Comparison of ENCODE assay signal across 36 cellular contexts in the genomic region with DNA sequence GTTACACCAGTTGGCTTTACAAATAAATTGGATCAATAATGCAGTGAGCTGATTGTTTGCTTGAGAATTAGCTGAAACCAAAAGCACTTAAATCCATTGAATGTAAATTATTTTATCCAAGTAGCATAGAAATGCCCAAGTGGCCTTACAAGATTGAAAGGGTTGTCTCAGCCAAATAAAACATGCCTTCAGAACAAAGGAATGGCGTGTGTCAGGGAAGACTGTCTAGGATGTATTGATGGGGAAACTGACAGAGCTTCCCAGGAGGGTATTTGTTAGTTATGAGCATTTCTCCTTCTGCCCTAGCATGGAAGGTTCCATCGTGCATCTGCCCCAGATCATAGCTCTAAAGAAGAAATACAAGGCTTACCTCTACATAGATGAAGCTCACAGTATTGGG.
"Had no signal": no experiment of that assay in that cellular context is flagged by ENCODE, and none has a peak within 500 bp of the region (broad histone marks: within the 10 kb centered on the region; RNA-seq: fewer than 3 reads in every experiment).

No MANE protein-coding gene starts in this region.

- H3K36me3 ChIP-seq: cardiac muscle cell had no signal

- H3K4me1 Mint-ChIP-seq: activated B cell treated with CpG ODN at 0.5 μM for 24 hours; activated CD4-positive, alpha-beta T cell treated with anti-CD3 and anti-CD28 coated beads, Interleukin-2, amount 10 ng/mL, durations not matched to agents 24 days and 14 days; activated naive CD8-positive, alpha-beta T cell treated with anti-CD3 and anti-CD28 coated beads, Interleukin-2, amount 10 ng/mL, durations not matched to agents 7 days and 5 days; activated T-helper 17 cell treated with anti-CD3 and anti-CD28 coated beads, Interleukin-2, amount 50 U/mL, for 72 hours; brain; central memory CD8-positive, alpha-beta T cell; T-cell; T-helper 17 cell had no signal

- H3K9me3 Mint-ChIP-seq: activated B cell treated with CpG ODN at 0.5 μM for 24 hours; activated CD4-positive, alpha-beta memory T cell treated with anti-CD3 and anti-CD28 coated beads for 36 hours; activated CD4-positive, alpha-beta T cell treated with anti-CD3 and anti-CD28 coated beads, Interleukin-2, amount 10 ng/mL, durations not matched to agents 24 days and 14 days; activated CD8-positive, alpha-beta T cell treated with anti-CD3 and anti-CD28 coated beads for 36 hours; activated naive CD4-positive, alpha-beta T cell treated with anti-CD3 and anti-CD28 coated beads for 36 hours; activated naive CD4-positive, alpha-beta T cell treated with anti-CD3 and anti-CD28 coated beads, Interleukin-2, amount 50 U/mL, for 72 hours; activated naive CD8-positive, alpha-beta T cell treated with anti-CD3 and anti-CD28 coated beads, Interleukin-2, amount 10 ng/mL, durations not matched to agents 7 days and 5 days; activated naive CD8-positive, alpha-beta T cell treated with anti-CD3 and anti-CD28 coated beads, Interleukin-2, amount 50 U/mL, for 24 hours; activated T-cell treated with anti-CD3 and anti-CD28 coated beads, Interleukin-2, amount 50 U/mL, for 4 hours; activated T-cell treated with anti-CD3 and anti-CD28 coated beads, Interleukin-2, amount 50 U/mL, for 72 hours; activated T-helper 1 cell treated with anti-CD3 and anti-CD28 coated beads, Interleukin-12 subunit alpha, Interleukin-12 subunit beta, Interleukin-2, Interleukin-4 antibody, amounts not matched to agents 30 ng/mL and 10 ng/mL and 1 ng/mL, durations not matched to agents 14 hours and 24 hours and 36 hours; activated T-helper 17 cell treated with anti-CD3 and anti-CD28 coated beads, Interleukin-2, amount 50 U/mL, for 72 hours; brain; central memory CD8-positive, alpha-beta T cell; T-cell; T-helper 2 cell treated with Interferon-gamma antibody and Interleukin-4, amounts not matched to agents 5 μg/mL and 100 μg/mL, for 36 hours had no signal

- DNase-seq: activated B cell treated with CpG ODN at 0.5 μM for 24 hours; activated CD4-positive, alpha-beta memory T cell treated with anti-CD3 and anti-CD28 coated beads for 36 hours; activated CD4-positive, alpha-beta T cell treated with anti-CD3 and anti-CD28 coated beads for 4 hours; activated CD4-positive, alpha-beta T cell treated with anti-CD3 and anti-CD28 coated beads, Interleukin-2, amount 10 ng/mL, durations not matched to agents 24 days and 14 days; activated CD4-positive, alpha-beta T cell treated with anti-CD3 and anti-CD28 coated beads, Interleukin-2, amount 50 U/mL, for 1 hour; activated CD4-positive, alpha-beta T cell treated with anti-CD3 and anti-CD28 coated beads, Interleukin-2, amount 50 U/mL, for 4 hours; activated CD4-positive, CD25-positive, alpha-beta regulatory T cell treated with anti-CD3 and anti-CD28 coated beads, Interleukin-2, amount 50 U/mL, for 72 hours; activated CD8-positive, alpha-beta memory T cell treated with anti-CD3 and anti-CD28 coated beads, Interleukin-2, amount 50 U/mL, for 4 hours; activated CD8-positive, alpha-beta T cell treated with anti-CD3 and anti-CD28 coated beads for 36 hours; activated effector memory CD4-positive, alpha-beta T cell treated with anti-CD3 and anti-CD28 coated beads, Interleukin-2, amount 50 U/mL, for 16 hours; activated gamma-delta T cell treated with Interleukin-2 at 50 U/mL for 16 hours; activated naive CD4-positive, alpha-beta T cell; activated naive CD4-positive, alpha-beta T cell treated with anti-CD3 and anti-CD28 coated beads for 36 hours; activated naive CD4-positive, alpha-beta T cell treated with anti-CD3 and anti-CD28 coated beads, Interleukin-2, amount 50 U/mL, for 16 hours; activated naive CD8-positive, alpha-beta T cell treated with anti-CD3 and anti-CD28 coated beads, Interleukin-2, amount 10 ng/mL, durations not matched to agents 7 days and 5 days; activated naive CD8-positive, alpha-beta T cell treated with anti-CD3 and anti-CD28 coated beads, Interleukin-2, amount 50 U/mL, for 24 hours; activated T-cell treated with anti-CD3 and anti-CD28 coated beads for 4 hours; activated T-cell treated with anti-CD3 and anti-CD28 coated beads, Interleukin-2, amount 50 U/mL, for 1 hour; activated T-cell treated with anti-CD3 and anti-CD28 coated beads, Interleukin-2, amount 50 U/mL, for 4 hours; activated T-cell treated with anti-CD3 and anti-CD28 coated beads, Interleukin-2, amount 50 U/mL, for 72 hours; amygdala; anterior cingulate cortex; caudate nucleus; cerebellar nuclear complex; T-cell; T-helper 17 cell; T-helper 9 cell had no signal

- H3K27ac Mint-ChIP-seq: activated B cell treated with CpG ODN at 0.5 μM for 24 hours; activated CD4-positive, alpha-beta memory T cell treated with anti-CD3 and anti-CD28 coated beads for 36 hours; activated CD4-positive, alpha-beta T cell treated with anti-CD3 and anti-CD28 coated beads, Interleukin-2, amount 10 ng/mL, durations not matched to agents 24 days and 14 days; activated CD8-positive, alpha-beta T cell treated with anti-CD3 and anti-CD28 coated beads for 36 hours; activated naive CD4-positive, alpha-beta T cell treated with anti-CD3 and anti-CD28 coated beads for 36 hours; activated naive CD4-positive, alpha-beta T cell treated with anti-CD3 and anti-CD28 coated beads, Interleukin-2, amount 50 U/mL, for 72 hours; activated naive CD8-positive, alpha-beta T cell treated with anti-CD3 and anti-CD28 coated beads, Interleukin-2, amount 10 ng/mL, durations not matched to agents 7 days and 5 days; activated naive CD8-positive, alpha-beta T cell treated with anti-CD3 and anti-CD28 coated beads, Interleukin-2, amount 50 U/mL, for 24 hours; activated T-cell treated with anti-CD3 and anti-CD28 coated beads, Interleukin-2, amount 50 U/mL, for 72 hours; activated T-helper 1 cell treated with anti-CD3 and anti-CD28 coated beads, Interleukin-12 subunit alpha, Interleukin-12 subunit beta, Interleukin-2, Interleukin-4 antibody, amounts not matched to agents 30 ng/mL and 10 ng/mL and 1 ng/mL, durations not matched to agents 14 hours and 24 hours and 36 hours; activated T-helper 17 cell treated with anti-CD3 and anti-CD28 coated beads, Interleukin-2, amount 50 U/mL, for 72 hours; brain; T-cell; T-helper 17 cell; T-helper 2 cell treated with Interferon-gamma antibody and Interleukin-4, amounts not matched to agents 5 μg/mL and 100 μg/mL, for 36 hours had no signal

- H3K4me3 ChIP-seq: ascending aorta, cardiac muscle cell had no signal

- H3K27me3 ChIP-seq: ascending aorta, cardiac muscle cell had no signal

- H3K4me3 Mint-ChIP-seq: activated B cell treated with CpG ODN at 0.5 μM for 24 hours; activated CD4-positive, alpha-beta memory T cell treated with anti-CD3 and anti-CD28 coated beads for 36 hours; activated CD4-positive, alpha-beta T cell treated with anti-CD3 and anti-CD28 coated beads, Interleukin-2, amount 10 ng/mL, durations not matched to agents 24 days and 14 days; activated CD8-positive, alpha-beta T cell treated with anti-CD3 and anti-CD28 coated beads for 36 hours; activated naive CD4-positive, alpha-beta T cell treated with anti-CD3 and anti-CD28 coated beads for 36 hours; activated naive CD8-positive, alpha-beta T cell treated with anti-CD3 and anti-CD28 coated beads, Interleukin-2, amount 10 ng/mL, durations not matched to agents 7 days and 5 days; activated naive CD8-positive, alpha-beta T cell treated with anti-CD3 and anti-CD28 coated beads, Interleukin-2, amount 50 U/mL, for 24 hours; activated T-cell treated with anti-CD3 and anti-CD28 coated beads, Interleukin-2, amount 50 U/mL, for 4 hours; activated T-cell treated with anti-CD3 and anti-CD28 coated beads, Interleukin-2, amount 50 U/mL, for 72 hours; activated T-helper 1 cell treated with anti-CD3 and anti-CD28 coated beads, Interleukin-12 subunit alpha, Interleukin-12 subunit beta, Interleukin-2, Interleukin-4 antibody, amounts not matched to agents 30 ng/mL and 10 ng/mL and 1 ng/mL, durations not matched to agents 14 hours and 24 hours and 36 hours; activated T-helper 17 cell treated with anti-CD3 and anti-CD28 coated beads, Interleukin-2, amount 50 U/mL, for 72 hours; brain; central memory CD8-positive, alpha-beta T cell; T-cell; T-helper 17 cell; T-helper 2 cell treated with Interferon-gamma antibody and Interleukin-4, amounts not matched to agents 5 μg/mL and 100 μg/mL, for 36 hours had no signal

- H3K4me1 ChIP-seq: ascending aorta had no signal

- H3K9me3 ChIP-seq: ascending aorta had no signal

- H3K27ac ChIP-seq: ascending aorta, cardiac muscle cell, VCaP had no signal

- H3K27me3 Mint-ChIP-seq: activated CD4-positive, alpha-beta T cell treated with anti-CD3 and anti-CD28 coated beads, Interleukin-2, amount 10 ng/mL, durations not matched to agents 24 days and 14 days; activated naive CD8-positive, alpha-beta T cell treated with anti-CD3 and anti-CD28 coated beads, Interleukin-2, amount 10 ng/mL, durations not matched to agents 7 days and 5 days; activated naive CD8-positive, alpha-beta T cell treated with anti-CD3 and anti-CD28 coated beads, Interleukin-2, amount 50 U/mL, for 24 hours; activated T-helper 17 cell treated with anti-CD3 and anti-CD28 coated beads, Interleukin-2, amount 50 U/mL, for 72 hours; central memory CD8-positive, alpha-beta T cell; T-cell; T-helper 17 cell had no signal

- H3K36me3 Mint-ChIP-seq: activated CD4-positive, alpha-beta memory T cell treated with anti-CD3 and anti-CD28 coated beads for 36 hours; activated naive CD4-positive, alpha-beta T cell treated with anti-CD3 and anti-CD28 coated beads, Interleukin-2, amount 50 U/mL, for 72 hours; activated naive CD8-positive, alpha-beta T cell treated with anti-CD3 and anti-CD28 coated beads, Interleukin-2, amount 10 ng/mL, durations not matched to agents 7 days and 5 days; brain; T-cell had no signal
